1 cellular context compared by ENCODE assay signal in genomic region chr3:125055913-125056705, GRCh38.
TF ChIP-seq lines count a peak whose summit lies in the region.

Gene HEG1 (minus strand): TSS chr3:125055997. CDS start chr3:125055890, 107 bp downstream.

TF ChIP-seq in GM12878, 131 proteins besides CTCF, POLR2A, EP300 and RAD21 (continued from another document):
- TF ChIP-seq MLLT1 (IDR thresholded peaks at IDR 0.05): no peak
- 0 out of 2 replicates have a peak, but pooled peaks have one; percentile 18 for TF ChIP-seq TCF3 (IDR thresholded peaks at IDR 0.05; ENCODE audit: borderline replicate concordance, insufficient read depth, low read depth, low read length)
- no peak for TF ChIP-seq NR2F1 (conservative IDR thresholded peaks at IDR 0.05)
- TF ChIP-seq IKZF1 (conservative IDR thresholded peaks at IDR 0.05): 0 out of 2 replicates have a peak, but pooled peaks have one; percentile 4
- TF ChIP-seq CREM (IDR thresholded peaks at IDR 0.05; ENCODE audit: low read depth): no peak
- no peak for TF ChIP-seq SRF (IDR thresholded peaks at IDR 0.05; ENCODE audit: low read depth in 2 of 2, low read length in 2 of 2)
TF ChIP-seq in GM12878: peak in this region for 6.
